ENCODE assay signal across 25 cellular contexts in the genomic region with DNA sequence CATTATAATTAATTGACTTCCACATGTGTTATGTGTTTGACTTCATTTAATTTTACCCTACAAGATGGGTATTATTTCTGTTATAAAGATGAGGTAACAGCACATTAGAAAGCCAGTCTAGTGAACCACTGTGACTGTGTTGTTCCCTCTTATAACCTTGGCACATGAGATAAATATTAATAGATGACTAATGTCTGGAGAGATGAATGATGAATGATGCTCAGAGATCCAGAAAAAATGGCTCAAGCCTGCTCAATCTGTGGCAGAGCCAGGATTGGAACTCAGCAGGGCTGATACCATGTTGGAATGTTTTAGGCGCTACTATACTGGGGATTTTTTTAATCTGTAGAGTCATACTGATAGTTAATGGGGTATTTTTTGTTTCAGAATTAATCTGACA.
"Had no signal": no experiment of that assay in that cellular context is flagged by ENCODE, and none has a peak within 500 bp of the region (broad histone marks: within the 10 kb centered on the region; RNA-seq: fewer than 3 reads in every experiment).

No MANE protein-coding gene starts in this region.

- H3K27me3 ChIP-seq: cardiac muscle cell, esophagus muscularis mucosa, gastrocnemius medialis, heart right ventricle, right atrium auricular region, transverse colon had no signal

- H3K9me3 Mint-ChIP-seq: activated CD4-positive, alpha-beta memory T cell treated with anti-CD3 and anti-CD28 coated beads, Interleukin-2, amount 10 ng/mL, durations not matched to agents 7 days and 5 days; activated naive CD4-positive, alpha-beta T cell treated with anti-CD3 and anti-CD28 coated beads, Interleukin-2, amount 10 ng/mL, durations not matched to agents 7 days and 5 days; activated T-cell treated with anti-CD3 and anti-CD28 coated beads, Interleukin-2, amount 50 U/mL, for 24 hours; nephron progenitor cell had no signal

- H3K27ac Mint-ChIP-seq: activated CD4-positive, alpha-beta memory T cell treated with anti-CD3 and anti-CD28 coated beads, Interleukin-2, amount 10 ng/mL, durations not matched to agents 7 days and 5 days; activated CD4-positive, alpha-beta T cell treated with anti-CD3 and anti-CD28 coated beads for 36 hours; activated naive CD4-positive, alpha-beta T cell treated with anti-CD3 and anti-CD28 coated beads, Interleukin-2, amount 10 ng/mL, durations not matched to agents 7 days and 5 days; activated T-cell treated with anti-CD3 and anti-CD28 coated beads, Interleukin-2, amount 50 U/mL, for 24 hours; nephron progenitor cell; progenitor cell of endocrine pancreas; T-helper 17 cell had no signal

- DNase-seq: activated CD4-positive, alpha-beta memory T cell treated with anti-CD3 and anti-CD28 coated beads, Interleukin-2, amount 10 ng/mL, durations not matched to agents 7 days and 5 days; activated CD4-positive, alpha-beta T cell treated with anti-CD3 and anti-CD28 coated beads for 36 hours; activated naive CD4-positive, alpha-beta T cell treated with anti-CD3 and anti-CD28 coated beads, Interleukin-2, amount 10 ng/mL, durations not matched to agents 7 days and 5 days; activated T-cell treated with anti-CD3 and anti-CD28 coated beads, Interleukin-2, amount 50 U/mL, for 24 hours; gastrocnemius medialis; heart right ventricle; left colon; nephron progenitor cell; occipital lobe; stimulated activated CD4-positive, alpha-beta T cell treated with anti-CD3 and anti-CD28 coated beads, Interleukin-15, amount 100 ng/mL, for 24 hours; stimulated activated CD4-positive, alpha-beta T cell treated with anti-CD3 and anti-CD28 coated beads, Interleukin-4, amount 100 ng/mL, for 24 hours; stimulated activated naive CD4-positive, alpha-beta T cell; T-helper 17 cell; transverse colon; WERI-Rb-1 had no signal

- H3K27ac ChIP-seq: cardiac muscle cell, esophagus muscularis mucosa, gastrocnemius medialis, heart right ventricle, right atrium auricular region, skin epidermis, transverse colon, WERI-Rb-1 had no signal

- H3K36me3 ChIP-seq: cardiac muscle cell, esophagus muscularis mucosa, gastrocnemius medialis, heart right ventricle, right atrium auricular region, transverse colon, WERI-Rb-1 had no signal

- H3K4me3 ChIP-seq: cardiac muscle cell, esophagus muscularis mucosa, gastrocnemius medialis, heart right ventricle, lung, right atrium auricular region, skin epidermis, transverse colon had no signal

- H3K36me3 Mint-ChIP-seq: activated naive CD4-positive, alpha-beta T cell treated with anti-CD3 and anti-CD28 coated beads, Interleukin-2, amount 10 ng/mL, durations not matched to agents 7 days and 5 days; mesothelial cell of epicardium had no signal

- FAIRE-seq: astrocyte, colon, endometrium had no signal

- H3K4me3 Mint-ChIP-seq: activated CD4-positive, alpha-beta memory T cell treated with anti-CD3 and anti-CD28 coated beads, Interleukin-2, amount 10 ng/mL, durations not matched to agents 7 days and 5 days; activated CD4-positive, alpha-beta T cell treated with anti-CD3 and anti-CD28 coated beads for 36 hours; activated naive CD4-positive, alpha-beta T cell treated with anti-CD3 and anti-CD28 coated beads, Interleukin-2, amount 10 ng/mL, durations not matched to agents 7 days and 5 days; activated T-cell treated with anti-CD3 and anti-CD28 coated beads, Interleukin-2, amount 50 U/mL, for 24 hours; mesothelial cell of epicardium; nephron progenitor cell had no signal

- ATAC-seq: activated CD4-positive, alpha-beta T cell treated with anti-CD3 and anti-CD28 coated beads for 36 hours; gastrocnemius medialis; T-helper 17 cell had no signal

- H3K27me3 Mint-ChIP-seq: activated CD4-positive, alpha-beta T cell treated with anti-CD3 and anti-CD28 coated beads for 36 hours; activated naive CD4-positive, alpha-beta T cell treated with anti-CD3 and anti-CD28 coated beads, Interleukin-2, amount 10 ng/mL, durations not matched to agents 7 days and 5 days; activated T-cell treated with anti-CD3 and anti-CD28 coated beads, Interleukin-2, amount 50 U/mL, for 24 hours; progenitor cell of endocrine pancreas; T-helper 17 cell had no signal

- H3K9me3 ChIP-seq: esophagus muscularis mucosa, gastrocnemius medialis, heart right ventricle, right atrium auricular region, transverse colon had no signal

- H3K4me1 ChIP-seq: esophagus muscularis mucosa, gastrocnemius medialis, heart right ventricle, right atrium auricular region, transverse colon had no signal

- H3K4me1 Mint-ChIP-seq: activated CD4-positive, alpha-beta memory T cell treated with anti-CD3 and anti-CD28 coated beads, Interleukin-2, amount 10 ng/mL, durations not matched to agents 7 days and 5 days; activated CD4-positive, alpha-beta T cell treated with anti-CD3 and anti-CD28 coated beads for 36 hours; activated naive CD4-positive, alpha-beta T cell treated with anti-CD3 and anti-CD28 coated beads, Interleukin-2, amount 10 ng/mL, durations not matched to agents 7 days and 5 days had no signal
